ENCODE assay signal across 14 cellular contexts in the genomic region with DNA sequence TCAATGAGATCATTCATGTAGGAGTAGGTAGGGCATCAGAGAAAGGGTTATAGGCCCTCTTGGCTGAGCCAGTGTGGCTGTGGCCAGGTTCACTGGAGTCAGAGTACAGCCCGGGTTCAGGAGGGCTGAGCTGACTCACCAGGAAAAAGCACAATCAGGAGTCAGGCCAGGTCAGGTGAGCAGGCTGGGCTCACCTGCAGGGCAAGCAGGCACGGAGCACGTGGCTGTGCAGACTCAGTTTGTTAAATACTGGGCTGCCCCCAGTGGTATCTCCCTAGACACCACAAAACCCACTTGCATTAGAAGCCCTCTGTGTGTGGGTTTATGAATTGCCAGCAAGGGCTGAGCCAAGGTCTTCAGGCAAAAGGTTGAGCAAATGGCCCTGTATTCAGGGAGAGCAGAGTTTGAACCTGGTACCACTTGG.
A peak's percentile ranks its signal among the peaks of the same experiment; 100 is the strongest.
DNase-seq lines count a peak whose midpoint lies in the region; ATAC-seq, FAIRE-seq and TF ChIP-seq lines count a peak whose summit lies in the region.
"Had no signal": no experiment of that assay in that cellular context is flagged by ENCODE, and none has a peak within 500 bp of the region (broad histone marks: within the 10 kb centered on the region; RNA-seq: fewer than 3 reads in every experiment).

No MANE protein-coding gene starts in this region.

- peaks cover 14% of the 10 kb centered on the region; the same call in 2 of the 3 replicates for H3K4me1 ChIP-seq in A549
- no peaks in the 10 kb centered on the region; a peak in 1 of 5 replicates for H3K4me1 ChIP-seq in K562 (replicated peaks in 1 of 2; ENCODE audit: control insufficient read depth in 2 of 2, insufficient read depth in 2 of 2, low read length in 2 of 2)
- H3K4me1 ChIP-seq in left lung: no peaks in the 10 kb centered on the region

- DNase-seq in A549 (ENCODE audit: low read depth in 1 of 2, low spot score in 1 of 2) (no peak), K562 (ENCODE audit: extremely low read depth in 1 of 4, low spot score in 3 of 4) (no peak), left lung (no peak), caudate nucleus (lab: John Stamatoyannopoulos, UW) (no peak), NCI-H2081 (lab: John Stamatoyannopoulos, UW) (no peak), frontal cortex (ENCODE audit: low spot score in 2 of 2) (no peak), CD1c-positive myeloid dendritic cell (ENCODE audit: extremely low spot score) (no peak)
- DNase-seq in Jurkat, Clone E6-1 (ENCODE audit: low read depth, low spot score): peak; percentile 15
- DNase-seq: activated CD8-positive, alpha-beta T cell treated with anti-CD3 and anti-CD28 coated beads for 36 hours; amniotic stem cell; head of caudate nucleus; NCI-H2227 treated with DMSO at 0.1 percent for 48 hours had no signal

- CTCF ChIA-PET in A549 (lab: Yijun Ruan, JAX): interaction anchor here (1.3 to 2.9 kb wide), 4 partner anchors 10 to 214 kb away, joined by 5 to 25 read pairs (median 9); no protein-coding TSS in a partner anchor
- CTCF ChIA-PET in K562 (lab: Yijun Ruan, JAX; ENCODE audit: low intra/inter-chr PET ratio): interaction anchor here (0.5 kb wide), 1 partner anchor 675 kb away, joined by 3 read pairs; no protein-coding TSS in a partner anchor

- no peak for TF ChIP-seq POLR2A in A549 (IDR thresholded peaks at IDR 0.05; ENCODE audit: low read length)
- TF ChIP-seq POLR2A in K562 (conservative IDR thresholded peaks at IDR 0.05): no peak

- no peaks in the 10 kb centered on the region for H3K9me1 ChIP-seq in K562 (ENCODE audit: control insufficient read depth, insufficient read depth, low read length)

- H3K4me3 ChIP-seq in A549: no peak overlapping the region
- no peak overlapping the region for H3K4me3 ChIP-seq in Jurkat, Clone E6-1 (ENCODE audit: low read length)
- no peak overlapping the region for H3K4me3 ChIP-seq in K562
- no peak overlapping the region for H3K4me3 ChIP-seq in left lung
- H3K4me3 ChIP-seq: coronary artery had no signal

- no peak for TF ChIP-seq CTCF in A549 (IDR thresholded peaks at IDR 0.05)
- peak; percentile 14 to 87 (median 36); a peak in 4 of 6 replicates for TF ChIP-seq CTCF in K562 (IDR thresholded peaks at IDR 0.05 in 2 of 3, conservative IDR thresholded peaks at IDR 0.05 in 1 of 3; ENCODE audit: insufficient read depth in 2 of 3, low read depth in 1 of 3, low read length in 3 of 3)
- no peak for TF ChIP-seq CTCF in left lung (IDR thresholded peaks at IDR 0.05)

- H3K36me3 ChIP-seq in K562 (ENCODE audit: control insufficient read depth, insufficient read depth, low read length) (no peaks in the 10 kb centered on the region), left lung (no peaks in the 10 kb centered on the region)

- H3K79me2 ChIP-seq in K562 (ENCODE audit: control insufficient read depth, insufficient read depth, low read length): no peaks in the 10 kb centered on the region

- WGBS in A549 (ENCODE audit: missing lambda C conversion rate): 37% methylated on average over 3 of the region's 3 CpGs
- 22% methylated on average over 3 of the region's 3 CpGs for WGBS in K562 (ENCODE audit: insufficient coverage, low coverage, missing lambda C conversion rate)

- intact Hi-C loops in K562 (cut with micrococcal nuclease) (no loop called here), left lung (cut with DNase I) (no loop called here)

- FAIRE-seq in A549 (lab: Jason Lieb, UNC) (no peak), K562 (lab: Jason Lieb, UNC) (no peak), frontal cortex (lab: Jason Lieb, UNC) (no peak)
- FAIRE-seq: GM18507 had no signal

- H3K27ac ChIP-seq in A549 (no peak overlapping the region), K562 (ENCODE audit: extremely low read depth, low read depth, low read length) (no peak overlapping the region), left lung (no peak overlapping the region), caudate nucleus (ENCODE audit: low read depth, low read length) (no peak overlapping the region)
- H3K27ac ChIP-seq: coronary artery had no signal

- H3K9me3 ChIP-seq in A549 (no peaks in the 10 kb centered on the region), K562 (replicated peaks; ENCODE audit: control insufficient read depth, insufficient read depth, low read depth, low read length) (no peaks in the 10 kb centered on the region), left lung (no peaks in the 10 kb centered on the region)

- in situ Hi-C loops in K562 (cut with MboI): no loop called here

- H3K27me3 ChIP-seq in K562 (ENCODE audit: control insufficient read depth in 2 of 2, insufficient read depth in 2 of 2, low read length in 2 of 2): no peaks in the 10 kb centered on the region
- H3K27me3 ChIP-seq in left lung: no peaks in the 10 kb centered on the region

- no TSS peak for BruUV-seq in K562 (replicated peaks; lab: Mats Ljungman, UMichigan)

- H3K4me2 ChIP-seq in A549 (no peak overlapping the region), K562 (ENCODE audit: insufficient read depth, low read length) (no peak overlapping the region)

- H3K9ac ChIP-seq in K562 (ENCODE audit: insufficient read depth in 1 of 2, low read depth in 2 of 2, low read length in 2 of 2): peak overlapping the region in 1 of 2 experiments; percentile 10; a peak in 1 of 4 replicates

- peak; percentile 56 to 68; a peak in 5 of 6 replicates for ATAC-seq in A549
- peak; percentile 80 for ATAC-seq in K562
- peak; percentile 59 for ATAC-seq in left lung
- ATAC-seq: activated CD8-positive, alpha-beta T cell treated with anti-CD3 and anti-CD28 coated beads for 36 hours had no signal

- H2AFZ ChIP-seq in K562 (ENCODE audit: low read depth, low read length): peak overlapping the region; percentile 16; the same call in 1 of the 2 replicates

- POLR2A ChIA-PET in A549 (lab: Yijun Ruan, JAX) (interaction anchor here (1.1 kb wide), 1 partner anchor 134 kb away, joined by 3 read pairs; no protein-coding TSS in a partner anchor), K562 (lab: Yijun Ruan, JAX) (interaction anchor here (0.7 to 1.1 kb wide), 2 partner anchors 10 to 129 kb away, joined by 4 read pairs; no protein-coding TSS in a partner anchor)

- no peak for TF ChIP-seq RAD21 in A549 (conservative IDR thresholded peaks at IDR 0.05 in 1 of 2, IDR thresholded peaks at IDR 0.05 in 1 of 2)
- peak in 1 of 2 experiments; percentile 12; a peak in 1 of 4 replicates for TF ChIP-seq RAD21 in K562 (CRISPR knock-in tag; conservative IDR thresholded peaks at IDR 0.05 in 1 of 2, IDR thresholded peaks at IDR 0.05 in 1 of 2)

- TF ChIP-seq EP300 in A549 (IDR thresholded peaks at IDR 0.05): no peak
- TF ChIP-seq EP300 in K562 (IDR thresholded peaks at IDR 0.05; ENCODE audit: low read length): no peak

- H4K20me1 ChIP-seq in K562 (replicated peaks; ENCODE audit: control insufficient read depth, insufficient read depth, low read length): no peaks in the 10 kb centered on the region

TF ChIP-seq in A549, 52 proteins besides CTCF, POLR2A, EP300 and RAD21:
- no peak for TF ChIP-seq FOSL2 (IDR thresholded peaks at IDR 0.05)
- TF ChIP-seq FOSL2 (CRISPR knock-in tag; IDR thresholded peaks at IDR 0.05): no peak

TF ChIP-seq in K562, 482 proteins besides CTCF, POLR2A, EP300 and RAD21:
- TF ChIP-seq ZNF79 (CRISPR knock-in tag; IDR thresholded peaks at IDR 0.05; ENCODE audit: low read depth): no peak
- no peak for TF ChIP-seq TAF9B (IDR thresholded peaks at IDR 0.05; ENCODE audit: partially characterized antibody)
- TF ChIP-seq CXXC5 (CRISPR knock-in tag; IDR thresholded peaks at IDR 0.05): no peak
- no peak for TF ChIP-seq SNRNP70 (optimal IDR thresholded peaks at IDR 0.05; ENCODE audit: low read depth, low read length)
- TF ChIP-seq PRPF4 (IDR thresholded peaks at IDR 0.05; ENCODE audit: insufficient read depth, low read depth, low read length, poor library complexity, severe bottlenecking): no peak
- TF ChIP-seq NR3C1 (CRISPR knock-in tag; IDR thresholded peaks at IDR 0.05): no peak
- TF ChIP-seq, protein P1, sequence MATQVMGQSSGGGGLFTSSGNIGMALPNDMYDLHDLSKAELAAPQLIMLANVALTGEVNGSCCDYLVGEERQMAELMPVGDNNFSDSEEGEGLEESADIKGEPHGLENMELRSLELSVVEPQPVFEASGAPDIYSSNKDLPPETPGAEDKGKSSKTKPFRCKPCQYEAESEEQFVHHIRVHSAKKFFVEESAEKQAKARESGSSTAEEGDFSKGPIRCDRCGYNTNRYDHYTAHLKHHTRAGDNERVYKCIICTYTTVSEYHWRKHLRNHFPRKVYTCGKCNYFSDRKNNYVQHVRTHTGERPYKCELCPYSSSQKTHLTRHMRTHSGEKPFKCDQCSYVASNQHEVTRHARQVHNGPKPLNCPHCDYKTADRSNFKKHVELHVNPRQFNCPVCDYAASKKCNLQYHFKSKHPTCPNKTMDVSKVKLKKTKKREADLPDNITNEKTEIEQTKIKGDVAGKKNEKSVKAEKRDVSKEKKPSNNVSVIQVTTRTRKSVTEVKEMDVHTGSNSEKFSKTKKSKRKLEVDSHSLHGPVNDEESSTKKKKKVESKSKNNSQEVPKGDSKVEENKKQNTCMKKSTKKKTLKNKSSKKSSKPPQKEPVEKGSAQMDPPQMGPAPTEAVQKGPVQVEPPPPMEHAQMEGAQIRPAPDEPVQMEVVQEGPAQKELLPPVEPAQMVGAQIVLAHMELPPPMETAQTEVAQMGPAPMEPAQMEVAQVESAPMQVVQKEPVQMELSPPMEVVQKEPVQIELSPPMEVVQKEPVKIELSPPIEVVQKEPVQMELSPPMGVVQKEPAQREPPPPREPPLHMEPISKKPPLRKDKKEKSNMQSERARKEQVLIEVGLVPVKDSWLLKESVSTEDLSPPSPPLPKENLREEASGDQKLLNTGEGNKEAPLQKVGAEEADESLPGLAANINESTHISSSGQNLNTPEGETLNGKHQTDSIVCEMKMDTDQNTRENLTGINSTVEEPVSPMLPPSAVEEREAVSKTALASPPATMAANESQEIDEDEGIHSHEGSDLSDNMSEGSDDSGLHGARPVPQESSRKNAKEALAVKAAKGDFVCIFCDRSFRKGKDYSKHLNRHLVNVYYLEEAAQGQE (CRISPR knock-in tag; IDR thresholded peaks at IDR 0.05; ENCODE audit: low read depth): no peak

Comparison
In these comparisons a context has a peak if more than half of its experiments do, and no peak if none do; other contexts are left out.
1. CTCF ChIP-seq: peak in K562 (3 of 3); none in A549 (single experiment) and left lung (0 of 2).
2. Peak in every context shown above with its lines, with median percentiles within 50 percentile points of each other: ATAC-seq.